ENCODE assay signal across 24 cellular contexts in the genomic region with DNA sequence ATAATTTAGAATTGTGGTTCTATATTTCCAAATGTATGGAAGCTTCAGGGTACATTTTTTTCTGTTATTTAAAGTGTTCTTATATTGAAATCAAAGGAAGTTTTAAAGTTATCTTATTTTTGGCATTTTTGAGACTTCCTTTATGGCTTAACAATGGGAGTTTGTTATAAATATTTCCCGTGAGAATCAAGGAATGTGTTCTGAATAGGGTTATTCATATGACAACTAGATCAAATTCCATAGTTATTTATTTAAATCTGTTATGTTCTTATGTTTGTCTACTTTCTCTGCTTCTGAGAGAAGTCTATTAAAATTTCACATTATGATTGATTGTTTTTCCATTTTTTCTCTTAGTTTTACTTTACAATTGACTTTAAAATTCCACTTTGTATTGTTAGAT.
A peak's percentile ranks its signal among the peaks of the same experiment; 100 is the strongest.
DNase-seq lines count a peak whose midpoint lies in the region; FAIRE-seq and TF ChIP-seq lines count a peak whose summit lies in the region.
"Had no signal": no experiment of that assay in that cellular context is flagged by ENCODE, and none has a peak within 500 bp of the region (broad histone marks: within the 10 kb centered on the region; RNA-seq: fewer than 3 reads in every experiment).

No MANE protein-coding gene starts in this region.

- POLR2A ChIA-PET in GM10248 (lab: Yijun Ruan, JAX), result no interaction called here

- intact Hi-C loops in adrenal gland (cut with DNase I) (no loop called here), cardiac septum (cut with DNase I) (no loop called here)

- DNase-seq in RCC 7860 (ENCODE audit: low spot score) (no peak), foreskin melanocyte (peak; percentile 78), adrenal gland (no peak), cardiac septum (ENCODE audit: low spot score) (no peak), GM10248 (ENCODE audit: extremely low spot score) (no peak)
- DNase-seq: 8988T; ACHN; BE2C; C1 segment of cervical spinal cord; Caco-2; Calu3; CD4-positive, alpha-beta memory T cell; CD4-positive, CD25-positive, alpha-beta regulatory T cell; CD8-positive, alpha-beta memory T cell; DMS79 treated with DMSO at 0.1 percent for 48 hours; GF-D8 had no signal

- H3K9me3 ChIP-seq in adrenal gland (replicated peaks in 1 of 3), result no peaks in the 10 kb centered on the region
- H3K9me3 ChIP-seq: BE2C, BLaER1, Caco-2 had no signal

- TF ChIP-seq POLR2A in adrenal gland (IDR thresholded peaks at IDR 0.05), result no peak

- no peaks in the 10 kb centered on the region for H3K27me3 ChIP-seq in adrenal gland
- H3K27me3 ChIP-seq: BE2C, BLaER1 had no signal

- TF ChIP-seq CTCF in adrenal gland (IDR thresholded peaks at IDR 0.05) (no peak), GM10248 (IDR thresholded peaks at IDR 0.05; ENCODE audit: control extremely low read depth, extremely low read depth, low read depth, missing control alignments) (no peak)

- CTCF ChIA-PET in GM10248 (lab: Yijun Ruan, JAX), result interaction anchor here (2.5 kb wide), 1 partner anchor 8 kb away, joined by 8 read pairs; no protein-coding TSS in a partner anchor

- peak; percentile 67 for FAIRE-seq in RCC 7860 (lab: Jason Lieb, UNC)
- FAIRE-seq in endometrium (lab: Jason Lieb, UNC), result peak; percentile 48
- FAIRE-seq: A204.1, D721Med, G401.6, GM12878, GM12892, GM18507 had no signal

- no peaks in the 10 kb centered on the region for H3K36me3 ChIP-seq in adrenal gland (replicated peaks in 1 of 2)
- H3K36me3 ChIP-seq: BE2C, BLaER1 had no signal

- no peak overlapping the region for H3K27ac ChIP-seq in adrenal gland
- H3K27ac ChIP-seq: BLaER1 had no signal

- H3K4me3 ChIP-seq in adrenal gland, result no peak overlapping the region
- H3K4me3 ChIP-seq: BLaER1, GM12878 had no signal

- 44 to 69% (median 50%) methylated on average over 1 of the region's 1 CpG for WGBS in adrenal gland, 4 donors

- peaks cover 0 to 8% of the 10 kb centered on the region in 2 donors for H3K4me1 ChIP-seq in adrenal gland (replicated peaks in 1 of 2)
- H3K4me1 ChIP-seq: BLaER1, Caco-2 had no signal
